ENCODE assay signal across 23 cellular contexts in the genomic region with DNA sequence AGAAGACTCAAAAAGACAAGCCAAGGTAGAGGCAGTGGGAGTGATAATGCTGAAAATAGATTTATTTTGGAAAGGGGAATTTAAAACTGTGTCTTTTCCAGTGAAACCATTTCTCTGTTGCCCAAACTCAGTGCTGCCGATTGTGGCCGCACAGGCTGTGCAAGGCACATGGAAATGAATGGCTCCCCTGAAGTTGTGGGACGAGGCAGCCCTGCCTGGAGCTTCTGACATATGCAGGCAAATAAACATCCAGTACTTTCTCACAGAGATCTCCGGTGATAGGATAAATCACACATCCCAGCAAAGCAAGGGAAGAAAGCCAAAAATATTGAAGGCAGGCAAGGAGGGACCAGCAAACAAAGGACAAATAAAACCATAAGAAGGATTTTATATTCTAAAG.
"Had no signal": no experiment of that assay in that cellular context is flagged by ENCODE, and none has a peak within 500 bp of the region (broad histone marks: within the 10 kb centered on the region; RNA-seq: fewer than 3 reads in every experiment).

No MANE protein-coding gene starts in this region.

- H3K27me3 ChIP-seq: brain microvascular endothelial cell, colonic mucosa, esophagus squamous epithelium, gastroesophageal sphincter, heart right ventricle had no signal

- H3K4me3 ChIP-seq: colonic mucosa, esophagus squamous epithelium, gastroesophageal sphincter, heart right ventricle had no signal

- ATAC-seq: activated T-cell treated with anti-CD3 and anti-CD28 coated beads, Interleukin-2, amount 50 U/mL, for 4 hours; activated T-helper 17 cell treated with anti-CD3 and anti-CD28 coated beads, Interleukin-2, amount 50 U/mL, for 72 hours; gastroesophageal sphincter; heart right ventricle; WTC11 had no signal

- H3K27ac ChIP-seq: brain microvascular endothelial cell, colonic mucosa, epithelial cell of prostate, esophagus squamous epithelium, gastroesophageal sphincter, heart right ventricle had no signal

- H3K4me1 ChIP-seq: colonic mucosa, esophagus squamous epithelium, gastroesophageal sphincter, heart right ventricle had no signal

- H3K36me3 ChIP-seq: brain microvascular endothelial cell, colonic mucosa, esophagus squamous epithelium, gastroesophageal sphincter, heart right ventricle had no signal

- H3K9me3 ChIP-seq: colonic mucosa, esophagus squamous epithelium, gastroesophageal sphincter had no signal

- DNase-seq: activated CD4-positive, alpha-beta memory T cell treated with anti-CD3 and anti-CD28 coated beads, Interleukin-2, amount 10 ng/mL, durations not matched to agents 7 days and 5 days; activated CD4-positive, alpha-beta T cell treated with anti-CD3 and anti-CD28 coated beads for 1 hour; activated CD4-positive, alpha-beta T cell treated with anti-CD3 and anti-CD28 coated beads for 4 hours; activated CD4-positive, alpha-beta T cell treated with anti-CD3 and anti-CD28 coated beads, Interleukin-2, amount 10 ng/mL, durations not matched to agents 7 days and 5 days; activated CD4-positive, alpha-beta T cell treated with anti-CD3 and anti-CD28 coated beads, Interleukin-2, amount 50 U/mL, for 4 hours; activated CD8-positive, alpha-beta memory T cell treated with anti-CD3 and anti-CD28 coated beads, Interleukin-2, amount 50 U/mL, for 48 hours; activated effector memory CD4-positive, alpha-beta T cell treated with Interleukin-2 at 50 U/mL for 16 hours; activated gamma-delta T cell treated with Interleukin-2 at 50 U/mL for 16 hours; activated naive CD4-positive, alpha-beta T cell treated with anti-CD3 and anti-CD28 coated beads, Interleukin-2, amount 50 U/mL, for 16 hours; activated naive CD4-positive, alpha-beta T cell treated with Interleukin-2 at 50 U/mL for 16 hours; activated T-cell treated with anti-CD3 and anti-CD28 coated beads for 4 hours; activated T-cell treated with anti-CD3 and anti-CD28 coated beads, Interleukin-2, amount 50 U/mL, for 4 hours; amniotic stem cell; brain microvascular endothelial cell; colonic mucosa; effector CD8-positive, alpha-beta T cell; esophagus squamous epithelium; heart right ventricle; T-helper 2 cell had no signal
